ENCODE assay signal across 8 cellular contexts in the genomic region with DNA sequence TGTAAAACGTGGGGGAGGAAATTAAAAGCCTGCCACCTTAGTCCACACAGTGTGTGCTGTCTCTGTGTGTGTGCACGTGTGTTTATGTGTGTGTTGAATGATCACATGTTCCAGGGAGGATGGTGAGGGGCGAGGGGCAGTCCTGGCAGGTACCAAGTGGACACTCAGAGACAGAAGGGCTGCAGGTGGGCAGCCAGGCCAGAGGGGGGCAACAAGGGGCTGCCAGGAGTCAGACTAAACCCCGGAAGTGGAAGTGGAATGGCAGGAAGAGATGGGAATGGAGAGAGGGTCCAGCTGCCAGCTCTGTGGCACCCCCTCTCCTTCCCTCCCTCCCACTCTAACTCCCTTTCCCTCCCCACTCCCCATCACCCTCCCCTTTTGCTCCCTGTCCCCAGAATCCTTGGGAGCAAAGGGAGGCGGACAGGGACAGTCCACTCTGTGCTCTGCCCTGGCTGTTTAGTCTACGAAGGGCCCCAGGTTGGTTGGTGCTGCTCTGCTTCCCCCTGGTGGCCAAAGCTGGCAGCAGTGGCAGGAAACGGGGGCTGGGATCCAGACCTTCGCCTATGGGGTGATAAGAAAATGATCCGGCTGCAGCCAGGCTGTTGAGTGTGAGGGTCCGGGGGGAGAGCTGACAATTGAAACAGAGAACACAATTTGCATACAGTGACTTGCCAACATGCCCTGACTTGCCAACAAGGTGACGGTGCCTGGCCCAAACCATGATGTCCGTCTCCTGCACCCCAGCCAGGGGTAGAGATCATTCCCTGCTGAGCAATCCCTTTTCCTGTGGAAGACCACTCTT.
A peak's percentile ranks its signal among the peaks of the same experiment; 100 is the strongest.
DNase-seq lines count a peak whose midpoint lies in the region; ATAC-seq and TF ChIP-seq lines count a peak whose summit lies in the region.

No MANE protein-coding gene starts in this region.

- H3K27ac Mint-ChIP-seq in nephron: peak overlapping the region; percentile 44 to 54 (median 52)
- H3K27ac Mint-ChIP-seq in stimulated activated memory B cell treated with anti-CD40 and anti-IgM and Interleukin-4, amounts not matched to agents 10 μg/mL and 1 μg/mL and 100 μg/mL, for 72 hours: peak overlapping the region; percentile 81

- no peak overlapping the region for H3K9ac ChIP-seq in HUES48 (ENCODE audit: low read depth, low read length)

- H3K27ac ChIP-seq in HUES48 (ENCODE audit: low read depth, low read length): no peak overlapping the region

- peak; percentile 84 for TF ChIP-seq CTCF in fibroblast of pulmonary artery (IDR thresholded peaks at IDR 0.05; ENCODE audit: low read length, missing control alignments)
- peak; percentile 90 to 95 (median 92) for TF ChIP-seq CTCF in nephron (IDR thresholded peaks at IDR 0.05; ENCODE audit: unreplicated experiment in 3 of 3)

- no peaks in the 10 kb centered on the region for H3K4me1 Mint-ChIP-seq in nephron
- H3K4me1 Mint-ChIP-seq in stimulated activated memory B cell treated with anti-CD40 and anti-IgM and Interleukin-4, amounts not matched to agents 10 μg/mL and 1 μg/mL and 100 μg/mL, for 72 hours: peaks cover 16% of the 10 kb centered on the region

- peak; percentile 85 for ATAC-seq in stimulated activated memory B cell treated with anti-CD40 and anti-IgM and Interleukin-4, amounts not matched to agents 10 μg/mL and 1 μg/mL and 100 μg/mL, for 72 hours

- peaks cover 3% of the 10 kb centered on the region; the same call in 1 of the 2 replicates for H3K4me1 ChIP-seq in HUES48 (ENCODE audit: control insufficient read depth, insufficient read depth, low read length)

- peak; percentile 29 for DNase-seq in SKM-1 treated with dmso at 0.1 percent for 144 hours (lab: John Stamatoyannopoulos, UW; ENCODE audit: unreplicated experiment)
- DNase-seq in SKM-1 (lab: John Stamatoyannopoulos, UW; ENCODE audit: unreplicated experiment): no peak
- DNase-seq in OCI-M2 (lab: John Stamatoyannopoulos, UW; ENCODE audit: unreplicated experiment): peak; percentile 14
- DNase-seq in activated T-cell treated with anti-CD3 and anti-CD28 coated beads, Interleukin-2, amount 50 U/mL, for 48 hours: peak; percentile 89
- peak; percentile 73 for DNase-seq in fibroblast of pulmonary artery (ENCODE audit: low read depth)

- no peaks in the 10 kb centered on the region for H3K9me3 Mint-ChIP-seq in nephron
- no peaks in the 10 kb centered on the region for H3K9me3 Mint-ChIP-seq in stimulated activated memory B cell treated with anti-CD40 and anti-IgM and Interleukin-4, amounts not matched to agents 10 μg/mL and 1 μg/mL and 100 μg/mL, for 72 hours

- H3K9me3 ChIP-seq in HUES48 (ENCODE audit: control insufficient read depth, insufficient read depth, low read length): no peaks in the 10 kb centered on the region

- H3K27me3 ChIP-seq in HUES48 (ENCODE audit: control insufficient read depth, insufficient read depth, low read length): no peaks in the 10 kb centered on the region

- H3K4me3 ChIP-seq in HUES48 (ENCODE audit: low read depth, low read length): peak overlapping the region; percentile 60
- no peak overlapping the region for H3K4me3 ChIP-seq in fibroblast of pulmonary artery (replicated peaks; ENCODE audit: low read depth, low read length)

- no peaks in the 10 kb centered on the region for H3K36me3 Mint-ChIP-seq in nephron (ENCODE audit: low read depth)
- no peaks in the 10 kb centered on the region for H3K36me3 Mint-ChIP-seq in stimulated activated memory B cell treated with anti-CD40 and anti-IgM and Interleukin-4, amounts not matched to agents 10 μg/mL and 1 μg/mL and 100 μg/mL, for 72 hours

- peak overlapping the region; percentile 38 to 67 (median 64) for H3K4me3 Mint-ChIP-seq in nephron
- peak overlapping the region; percentile 22 for H3K4me3 Mint-ChIP-seq in stimulated activated memory B cell treated with anti-CD40 and anti-IgM and Interleukin-4, amounts not matched to agents 10 μg/mL and 1 μg/mL and 100 μg/mL, for 72 hours

- peaks cover 16% of the 10 kb centered on the region for H3K27me3 Mint-ChIP-seq in nephron (ENCODE audit: low read depth)
- H3K27me3 Mint-ChIP-seq in stimulated activated memory B cell treated with anti-CD40 and anti-IgM and Interleukin-4, amounts not matched to agents 10 μg/mL and 1 μg/mL and 100 μg/mL, for 72 hours: no peaks in the 10 kb centered on the region

- H3K36me3 ChIP-seq in HUES48 (ENCODE audit: control insufficient read depth, insufficient read depth, low read length): no peaks in the 10 kb centered on the region
